Comparison of ENCODE assay signal across 10 cellular contexts in genomic region chr10:86411852-86412550, GRCh38. TPM values are rescaled to one million over a fixed set of nuclear protein-coding genes. Genes with fewer than 3 reads are reported as not detected.
DNase-seq lines count a peak whose midpoint lies in the region; ATAC-seq and TF ChIP-seq lines count a peak whose summit lies in the region.
"Had no signal": no experiment of that assay in that cellular context is flagged by ENCODE, and none has a peak within 500 bp of the region (broad histone marks: within the 10 kb centered on the region; RNA-seq: fewer than 3 reads in every experiment).

No MANE protein-coding gene starts in this region.

- H3K9ac ChIP-seq in SK-N-SH (no peak overlapping the region), Karpas-422 (ENCODE audit: low read length) (peak overlapping the region; percentile 56), colonic mucosa (ENCODE audit: low read depth in 2 of 2, low read length in 2 of 2) (no peak overlapping the region)

- TF ChIP-seq RAD21 in SK-N-SH (IDR thresholded peaks at IDR 0.05; ENCODE audit: low read length) = no peak

- TF ChIP-seq POLR2A in spleen (IDR thresholded peaks at IDR 0.05) = no peak

- no peaks in the 10 kb centered on the region for H3F3A ChIP-seq in SK-N-SH (replicated peaks; ENCODE audit: insufficient read depth)

- no peaks in the 10 kb centered on the region for H3K27me3 ChIP-seq in SK-N-SH (ENCODE audit: insufficient read depth)
- no peaks in the 10 kb centered on the region for H3K27me3 ChIP-seq in Karpas-422 (ENCODE audit: low read length)
- no peaks in the 10 kb centered on the region for H3K27me3 ChIP-seq in colonic mucosa
- H3K27me3 ChIP-seq in spleen (replicated peaks in 1 of 7) = no peaks in the 10 kb centered on the region

- TF ChIP-seq EP300 in SK-N-SH (IDR thresholded peaks at IDR 0.05; ENCODE audit: borderline replicate concordance in 1 of 2, low read depth in 1 of 2, low read length in 1 of 2) = no peak

- H3K36me3 ChIP-seq in SK-N-SH (replicated peaks in 1 of 2; ENCODE audit: control insufficient read depth in 1 of 2, insufficient read depth in 2 of 2, low read length in 1 of 2) (no peaks in the 10 kb centered on the region), Karpas-422 (ENCODE audit: insufficient read depth, low read length) (no peaks in the 10 kb centered on the region; the same call in 1 of the 2 replicates), colonic mucosa (no peaks in the 10 kb centered on the region), spleen (no peaks in the 10 kb centered on the region)

- H3K9me2 ChIP-seq in SK-N-SH = no peaks in the 10 kb centered on the region
- H3K9me2 ChIP-seq in Karpas-422 (replicated peaks; ENCODE audit: insufficient read depth, low read length) = no peaks in the 10 kb centered on the region

- TF ChIP-seq CTCF in SK-N-SH (IDR thresholded peaks at IDR 0.05) = no peak
- TF ChIP-seq CTCF in colonic mucosa (IDR thresholded peaks at IDR 0.05) = no peak
- TF ChIP-seq CTCF in spleen (IDR thresholded peaks at IDR 0.05 in 8 of 11, conservative IDR thresholded peaks at IDR 0.05 in 3 of 11) = no peak

- intact Hi-C loops in colonic mucosa (cut with DNase I) = no loop called here
- intact Hi-C loops in spleen (cut with DNase I; ENCODE audit: low total_unique reads) = no loop called here

- WGBS in SK-N-SH (ENCODE audit: low lambda C conversion rate) = 89% methylated on average over 4 of the region's 6 CpGs
- 53 to 65% (median 60%) methylated on average over 6 of the region's 6 CpGs for WGBS in spleen, 5 donors

- peaks cover 0 to 13% of the 10 kb centered on the region in 2 experiments; a peak in 1 of 4 replicates for H3K4me1 ChIP-seq in SK-N-SH (ENCODE audit: control insufficient read depth in 1 of 2, insufficient read depth in 2 of 2, low read depth in 1 of 2, low read length in 1 of 2)
- H3K4me1 ChIP-seq in Karpas-422 (ENCODE audit: low read length) = peaks cover 42% of the 10 kb centered on the region
- H3K4me1 ChIP-seq in colonic mucosa = peaks cover 11% of the 10 kb centered on the region
- H3K4me1 ChIP-seq in spleen = peaks cover 13 to 51% (median 35%) of the 10 kb centered on the region in 6 donors

- no peaks in the 10 kb centered on the region for H3K79me2 ChIP-seq in SK-N-SH (ENCODE audit: insufficient read depth)
- H3K79me2 ChIP-seq in Karpas-422 (ENCODE audit: low read length) = no peaks in the 10 kb centered on the region

- H4K20me1 ChIP-seq in SK-N-SH (ENCODE audit: insufficient read depth) = no peaks in the 10 kb centered on the region
- no peaks in the 10 kb centered on the region for H4K20me1 ChIP-seq in Karpas-422 (ENCODE audit: insufficient read depth, low read depth, low read length)

- POLR2A ChIA-PET in SK-N-SH (lab: Yijun Ruan, JAX) = interaction anchor here (0.6 kb wide), 1 partner anchor 312 kb away, joined by 3 read pairs; no protein-coding TSS in a partner anchor

- no peak for DNase-seq in SK-N-SH
- peak; percentile 62 for DNase-seq in Karpas-422
- no peak for DNase-seq in colonic mucosa
- no peak for DNase-seq in spleen
- no peak for DNase-seq in activated effector memory CD4-positive, alpha-beta T cell treated with anti-CD3 and anti-CD28 coated beads, Interleukin-2, amount 50 U/mL, for 16 hours
- no peak for DNase-seq in NCI-H446 treated with DMSO at 0.1 percent for 48 hours (lab: John Stamatoyannopoulos, UW)
- DNase-seq in T-helper 9 cell = no peak
- DNase-seq: NCI-H2107 had no signal

- H3K4me3 ChIP-seq in SK-N-SH (ENCODE audit: low read depth in 2 of 2, low read length in 1 of 2) = no peak overlapping the region
- peak overlapping the region; percentile 44; the same call in 1 of the 2 replicates for H3K4me3 ChIP-seq in Karpas-422 (ENCODE audit: low read length)
- H3K4me3 ChIP-seq in colonic mucosa = no peak overlapping the region
- no peak overlapping the region for H3K4me3 ChIP-seq in spleen

- H3K4me2 ChIP-seq in SK-N-SH (no peak overlapping the region), Karpas-422 (ENCODE audit: low read depth, low read length, poor library complexity, severe bottlenecking) (peak overlapping the region; percentile 58)

- peak overlapping the region; percentile 65; the same call in 1 of the 2 replicates for H2AFZ ChIP-seq in SK-N-SH (ENCODE audit: low read depth)
- H2AFZ ChIP-seq in Karpas-422 (ENCODE audit: low read length) = no peak overlapping the region

- ATAC-seq in SK-N-SH treated with all-trans-retinoic acid at 6 μM for 48 hours = no peak; the same call in 2 of the 3 replicates

- CTCF ChIA-PET in SK-N-SH (lab: Yijun Ruan, JAX) = interaction anchor here (0.6 to 2.4 kb wide), 3 partner anchors 12 to 1615 kb away, joined by 3 to 21 read pairs (median 5); no protein-coding TSS in a partner anchor

- peak overlapping the region; percentile 52 to 54 for H3K27ac ChIP-seq in SK-N-SH (ENCODE audit: low read depth in 2 of 2, low read length in 1 of 2)
- H3K27ac ChIP-seq in Karpas-422 (ENCODE audit: low read length) = peak overlapping the region; percentile 99
- peak overlapping the region; percentile 46 for H3K27ac ChIP-seq in colonic mucosa
- H3K27ac ChIP-seq in spleen = peak overlapping the region in 6 of 8 donors; percentile 5 to 75 (median 63)
- H3K27ac ChIP-seq: 22Rv1 had no signal

- H3K9me3 ChIP-seq in SK-N-SH = no peaks in the 10 kb centered on the region; the same call in 1 of the 2 replicates
- H3K9me3 ChIP-seq in Karpas-422 (ENCODE audit: low read length) = peaks cover 4% of the 10 kb centered on the region; the same call in 1 of the 2 replicates
- no peaks in the 10 kb centered on the region for H3K9me3 ChIP-seq in colonic mucosa
- peaks cover 0 to 4% (median 0%) of the 10 kb centered on the region in 8 donors for H3K9me3 ChIP-seq in spleen

TF ChIP-seq in SK-N-SH, 30 proteins besides CTCF, POLR2A, EP300 and RAD21 (continues in another document):
- TF ChIP-seq RFX5 (IDR thresholded peaks at IDR 0.05; ENCODE audit: low read length) (no peak), JUND (IDR thresholded peaks at IDR 0.05) (no peak), ELF1 (IDR thresholded peaks at IDR 0.05) (no peak), NRF1 (IDR thresholded peaks at IDR 0.05; ENCODE audit: low read depth, low read length) (no peak), IRF3 (IDR thresholded peaks at IDR 0.05; ENCODE audit: low read depth, low read length) (no peak), NFIC (IDR thresholded peaks at IDR 0.05; ENCODE audit: borderline replicate concordance) (no peak)

TF ChIP-seq in SK-N-SH treated with all-trans-retinoic acid at 6 μM for 48 hours, 23 proteins besides CTCF, POLR2A, EP300 and RAD21:
- TF ChIP-seq CREB5 (CRISPR knock-in tag; IDR thresholded peaks at IDR 0.05; ENCODE audit: low read depth) (no peak), ISL1 (CRISPR knock-in tag; IDR thresholded peaks at IDR 0.05) (no peak), ZNF70 (CRISPR knock-in tag; IDR thresholded peaks at IDR 0.05) (no peak), ZNF8 (CRISPR knock-in tag; IDR thresholded peaks at IDR 0.05) (no peak), ZFP30 (CRISPR knock-in tag; IDR thresholded peaks at IDR 0.05) (no peak)

RNA-seq across cellular contexts. Expression of gene GRID1, which starts 45.4 kb away (rescaled TPM):
- polyA plus RNA-seq in SK-N-SH (2012; rRNA removed) = 0.13 and 0.24 TPM in 2 replicates
- polyA plus RNA-seq in SK-N-SH (2012; cell fraction: cytosol; rRNA removed) = 0.10 and 0.29 TPM in 2 replicates
- polyA plus RNA-seq in SK-N-SH (2012; cell fraction: nucleus; rRNA removed) = 0.09 and 0.10 TPM in 2 replicates
- total RNA-seq in Karpas-422 (2014; rRNA removed; shearing (Covaris generic); ENCODE audit: low replicate concordance) = 0.07 and 0.18 TPM in 2 replicates
- under 1 TPM; 0.30 to 0.37 TPM for total RNA-seq in colonic mucosa
- total RNA-seq in spleen = under 1 TPM in 4 of 7 donors, not detected in 3; 0.10 to 0.42 (median 0.17) TPM
- polyA plus RNA-seq in spleen = under 1 TPM in 2 of 3 donors, not detected in 1; 0.06 to 0.18 TPM

Comparison
In these comparisons a context has a peak if more than half of its experiments do, and no peak if none do; other contexts are left out.
1. H3K27ac ChIP-seq: peak in every context shown above with its lines; median percentile 99 in Karpas-422; 63 in spleen; 53 in SK-N-SH; 46 in colonic mucosa.